In the genomic region with DNA sequence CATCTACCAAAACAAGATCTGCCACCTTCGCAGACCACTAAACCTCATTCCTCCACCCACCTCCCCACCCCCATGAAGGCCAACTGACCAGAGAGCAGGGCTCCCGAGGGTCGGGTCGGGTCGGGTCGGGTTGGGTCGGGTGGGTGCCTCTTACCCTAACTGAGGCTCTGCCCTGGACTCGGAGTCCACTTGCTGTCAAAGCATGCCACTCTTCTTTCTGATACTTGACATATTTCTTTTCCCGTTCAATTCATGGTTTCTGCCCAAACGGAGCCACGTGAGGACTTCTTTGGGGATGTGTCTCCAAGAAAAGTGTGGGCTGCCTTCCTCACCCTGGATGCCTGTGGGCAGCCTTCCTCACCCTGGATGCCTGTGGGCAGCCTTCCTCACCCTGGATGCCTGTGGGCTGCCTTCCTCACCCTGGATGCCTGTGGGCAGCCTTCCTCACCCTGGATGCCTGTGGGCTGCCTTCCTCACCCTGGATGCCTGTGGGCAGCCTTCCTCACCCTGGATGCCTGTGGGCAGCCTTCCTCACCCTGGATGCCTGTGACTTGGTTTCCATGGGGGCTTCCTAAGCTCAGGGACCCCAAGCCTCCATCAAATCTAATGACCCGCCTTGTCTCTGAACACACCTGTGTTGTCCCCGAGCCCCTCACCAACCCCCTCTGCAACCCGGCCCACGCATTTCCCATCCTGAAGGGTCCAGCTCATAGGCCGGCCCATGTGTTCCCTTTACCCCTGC, we compare ENCODE assay signal across 9 cellular contexts. TPM values are rescaled to one million over a fixed set of nuclear protein-coding genes. Genes with fewer than 3 reads are reported as not detected.
DNase-seq lines count a peak whose midpoint lies in the region; ATAC-seq and TF ChIP-seq lines count a peak whose summit lies in the region.
"Not testable (repeated sequence)": the region's sequence is repeated elsewhere in the genome, so short reads cannot be mapped to it uniquely, and the experiment has no call there.
"Had no signal": no experiment of that assay in that cellular context is flagged by ENCODE, and none has a peak within 500 bp of the region (broad histone marks: within the 10 kb centered on the region; RNA-seq: fewer than 3 reads in every experiment).

No MANE protein-coding gene starts in this region.

- CTCF ChIA-PET in activated B cell treated with CpG ODN at 0.5 μM for 24 hours (lab: Charles Lee) = interaction anchor here (1.1 to 3.6 kb wide), 3 partner anchors 36 to 199 kb away, joined by 3 to 13 read pairs (median 3); no protein-coding TSS in a partner anchor

- not testable (repeated sequence) for ATAC-seq in activated B cell treated with CpG ODN at 0.5 μM for 24 hours (ENCODE audit: low read depth); naive B cell (ENCODE audit: low read depth in 2 of 2)

- H3K27me3 ChIP-seq in GM23248 (replicated peaks; ENCODE audit: insufficient read depth) = not testable (repeated sequence)
- H3K27me3 ChIP-seq in fibroblast of lung (ENCODE audit: control insufficient read depth, insufficient read depth, low read length) = peaks cover 41% of the 10 kb centered on the region

- peaks cover 61% of the 10 kb centered on the region for H3K4me1 ChIP-seq in GM23248 (ENCODE audit: insufficient read depth)
- H3K4me1 ChIP-seq in fibroblast of lung (ENCODE audit: control insufficient read depth, extremely low read depth, insufficient read depth, low read length) = peaks cover 14% of the 10 kb centered on the region

- not testable (repeated sequence) for H3K27me3 Mint-ChIP-seq in CD14-positive monocyte (ENCODE audit: low read depth in 3 of 3); activated B cell treated with CpG ODN at 0.5 μM for 24 hours; naive B cell; stimulated activated naive CD8-positive, alpha-beta T cell treated with anti-CD3 and anti-CD28 coated beads, Interleukin-15, Interleukin-2, amounts not matched to agents 100 ng/mL and 50 ng/mL, for 24 hours

- peaks cover 3 to 17% of the 10 kb centered on the region in 2 donors for H3K36me3 Mint-ChIP-seq in CD14-positive monocyte
- H3K36me3 Mint-ChIP-seq in activated B cell treated with CpG ODN at 0.5 μM for 24 hours (ENCODE audit: low read depth); naive B cell; stimulated activated naive CD8-positive, alpha-beta T cell treated with anti-CD3 and anti-CD28 coated beads, Interleukin-15, Interleukin-2, amounts not matched to agents 100 ng/mL and 50 ng/mL, for 24 hours (ENCODE audit: low read depth): not testable (repeated sequence)

- H3F3A ChIP-seq in GM23248 (ENCODE audit: insufficient read depth) = peaks cover 35% of the 10 kb centered on the region

- peak overlapping the region; percentile 78 for H3K4me2 ChIP-seq in GM23248 (ENCODE audit: unreplicated experiment)
- H3K4me2 ChIP-seq in fibroblast of lung (ENCODE audit: extremely low read depth, insufficient read depth, low read length) = not testable (repeated sequence)

- TF ChIP-seq CTCF in CD14-positive monocyte (IDR thresholded peaks at IDR 0.05); NB4 (IDR thresholded peaks at IDR 0.05; ENCODE audit: low read depth, low read length); activated B cell treated with CpG ODN at 0.5 μM for 24 hours (IDR thresholded peaks at IDR 0.05); astrocyte of the cerebellum (IDR thresholded peaks at IDR 0.05; ENCODE audit: low read depth, low read length, missing control alignments); fibroblast of lung (conservative IDR thresholded peaks at IDR 0.05 in 1 of 2, IDR thresholded peaks at IDR 0.05 in 1 of 2; ENCODE audit: low read depth in 1 of 2, low read length in 2 of 2): not testable (repeated sequence)

- DNase-seq in CD14-positive monocyte (ENCODE audit: low spot score); NB4 (ENCODE audit: low read depth); activated B cell treated with CpG ODN at 0.5 μM for 24 hours; naive B cell: not testable (repeated sequence)
- DNase-seq in GM23248 (peak; percentile 86), astrocyte of the cerebellum (ENCODE audit: low read depth) (peak; percentile 49), fibroblast of lung (ENCODE audit: low read depth in 2 of 2) (peak; percentile 54 to 84)

- H3K79me2 ChIP-seq in GM23248 (ENCODE audit: insufficient read depth); fibroblast of lung (ENCODE audit: control insufficient read depth, insufficient read depth, low read length): not testable (repeated sequence)

- H4K20me1 ChIP-seq in GM23248 (ENCODE audit: insufficient read depth); fibroblast of lung (ENCODE audit: control insufficient read depth, extremely low read depth, insufficient read depth, low read length): not testable (repeated sequence)

- intact Hi-C loops in CD14-positive monocyte (cut with micrococcal nuclease) = loop anchor here in 1 of 2 donors (5.0 kb wide), 1 partner anchor 46 kb away; no protein-coding TSS in a partner anchor
- intact Hi-C loops in activated B cell treated with CpG ODN at 0.5 μM for 24 hours (cut with micrococcal nuclease) = loop anchor here (10.0 kb wide), 1 partner anchor 594 kb away; the partner anchor contains the start of gene CFAP410

- peak overlapping the region; percentile 95 for H3K27ac ChIP-seq in GM23248
- H3K27ac ChIP-seq in fibroblast of lung (ENCODE audit: insufficient read depth, low read length) = not testable (repeated sequence)

- not testable (repeated sequence) for TF ChIP-seq POLR2A in NB4 (IDR thresholded peaks at IDR 0.05; ENCODE audit: extremely low read depth, insufficient read length)

- H3K9me3 ChIP-seq in GM23248 (ENCODE audit: low read depth); fibroblast of lung (ENCODE audit: control insufficient read depth, insufficient read depth, low read depth, low read length): not testable (repeated sequence)

- H3K9me2 ChIP-seq in GM23248 (ENCODE audit: insufficient read depth) = not testable (repeated sequence)

- peak overlapping the region; percentile 40 to 97 (median 93) for H3K27ac Mint-ChIP-seq in CD14-positive monocyte
- peak overlapping the region; percentile 93 for H3K27ac Mint-ChIP-seq in activated B cell treated with CpG ODN at 0.5 μM for 24 hours
- peak overlapping the region; percentile 49 to 97 (median 81) for H3K27ac Mint-ChIP-seq in naive B cell
- peak overlapping the region; percentile 79 for H3K27ac Mint-ChIP-seq in stimulated activated naive CD8-positive, alpha-beta T cell treated with anti-CD3 and anti-CD28 coated beads, Interleukin-15, Interleukin-2, amounts not matched to agents 100 ng/mL and 50 ng/mL, for 24 hours

- POLR2A ChIA-PET in activated B cell treated with CpG ODN at 0.5 μM for 24 hours (lab: Charles Lee) = interaction anchor here (0.6 to 7.6 kb wide), 10 partner anchors 9 to 117 kb away, joined by 3 to 84 read pairs (median 18); partner anchors contain the start of genes ITGB2, PTTG1IP and SUMO3

- H3K4me3 Mint-ChIP-seq in CD14-positive monocyte (peak overlapping the region; percentile 83 to 93), activated B cell treated with CpG ODN at 0.5 μM for 24 hours (peak overlapping the region; percentile 79), naive B cell (peak overlapping the region; percentile 81 to 97 (median 94))
- peak overlapping the region; percentile 85 for H3K4me3 Mint-ChIP-seq in stimulated activated naive CD8-positive, alpha-beta T cell treated with anti-CD3 and anti-CD28 coated beads, Interleukin-15, Interleukin-2, amounts not matched to agents 100 ng/mL and 50 ng/mL, for 24 hours

- peak overlapping the region; percentile 79 for H3K9ac ChIP-seq in GM23248
- H3K9ac ChIP-seq in fibroblast of lung (ENCODE audit: insufficient read depth, low read length) = not testable (repeated sequence)

- WGBS in GM23248 (ENCODE audit: low coverage in 1 of 2, low lambda C conversion rate in 2 of 2, missing lambda C conversion rate in 2 of 2), 2 experiments = 42 to 49% methylated on average over 11 to 16 of the region's 16 CpGs

- H3K4me3 ChIP-seq in GM23248 = peak overlapping the region; percentile 57
- H3K4me3 ChIP-seq in NB4 (ENCODE audit: low read depth, low read length) = peak overlapping the region; percentile 23
- not testable (repeated sequence) for H3K4me3 ChIP-seq in astrocyte of the cerebellum (ENCODE audit: low read depth, low read length); fibroblast of lung (replicated peaks in 1 of 4; ENCODE audit: control extremely low read depth in 1 of 4, insufficient read depth in 1 of 4, low read depth in 3 of 4, low read length in 4 of 4)

- not testable (repeated sequence) for H3K36me3 ChIP-seq in GM23248 (ENCODE audit: low read depth); fibroblast of lung (ENCODE audit: control insufficient read depth, insufficient read depth, low read length)

- in situ Hi-C loops in GM23248 (cut with MboI) = loop anchor here (25.0 kb wide), 1 partner anchor 416 kb away; no protein-coding TSS in a partner anchor
- in situ Hi-C loops in astrocyte of the cerebellum (cut with HindIII; ENCODE audit: low sequenced_read_pairs) = not testable (repeated sequence)

- H3K4me1 Mint-ChIP-seq in CD14-positive monocyte (peaks cover 83% of the 10 kb centered on the region), activated B cell treated with CpG ODN at 0.5 μM for 24 hours (peaks cover 83% of the 10 kb centered on the region), naive B cell (peaks cover 75 to 85% (median 78%) of the 10 kb centered on the region in 3 donors)
- H3K4me1 Mint-ChIP-seq in stimulated activated naive CD8-positive, alpha-beta T cell treated with anti-CD3 and anti-CD28 coated beads, Interleukin-15, Interleukin-2, amounts not matched to agents 100 ng/mL and 50 ng/mL, for 24 hours (ENCODE audit: low read depth) = peaks cover 83% of the 10 kb centered on the region

- H2AFZ ChIP-seq in GM23248; fibroblast of lung (ENCODE audit: low read length): not testable (repeated sequence)

- H3K9me3 Mint-ChIP-seq in CD14-positive monocyte; activated B cell treated with CpG ODN at 0.5 μM for 24 hours; naive B cell; stimulated activated naive CD8-positive, alpha-beta T cell treated with anti-CD3 and anti-CD28 coated beads, Interleukin-15, Interleukin-2, amounts not matched to agents 100 ng/mL and 50 ng/mL, for 24 hours: not testable (repeated sequence)

RNA-seq across cellular contexts. Expression of gene ITGB2, which starts 8.0 kb away (rescaled TPM):
- 1,000 to 10,000 TPM; 1,470 to 1,628 TPM for polyA plus RNA-seq in CD14-positive monocyte
- total RNA-seq in GM23248 (2014; rRNA removed; shearing (Covaris generic)) = 1.3 and 2.1 TPM in 2 replicates
- polyA plus RNA-seq in GM23248 (2016; fragmentation: Nextera tagmentation; extraction: Ambion mirVana) = 2.2 and 2.7 TPM in 2 replicates
- total RNA-seq in activated B cell treated with CpG ODN at 0.5 μM for 24 hours = 124 and 131 TPM in 2 replicates
- not detected in 2 replicates for total RNA-seq in fibroblast of lung
- polyA plus RNA-seq in fibroblast of lung = 0.05 TPM in 1 of 2 replicates, not detected in the other
- not detected in 2 replicates for polyA plus RNA-seq in fibroblast of lung (2012)
- 0.63 TPM in 1 of 2 replicates, not detected in the other for polyA minus RNA-seq in fibroblast of lung (ENCODE audit: low replicate concordance)
- 100 to 1,000 TPM; 220 to 346 (median 303) TPM for polyA plus RNA-seq in naive B cell (ENCODE audit: low read depth in 6 of 6)
- total RNA-seq: HT-29 had no signal

RNA-seq across cellular contexts. Expression of gene SLX9, which starts 11.2 kb away (rescaled TPM):
- 1 to 10 TPM; 7.5 to 9.0 TPM for polyA plus RNA-seq in CD14-positive monocyte
- total RNA-seq in GM23248 (2014; rRNA removed; shearing (Covaris generic)) = 25.6 and 34.3 TPM in 2 replicates
- 34.4 and 35.8 TPM in 2 replicates for polyA plus RNA-seq in GM23248 (2016; fragmentation: Nextera tagmentation; extraction: Ambion mirVana)
- 26.0 and 34.7 TPM in 2 replicates for total RNA-seq in activated B cell treated with CpG ODN at 0.5 μM for 24 hours
- 14.9 and 16.2 TPM in 2 replicates for total RNA-seq in fibroblast of lung
- 9.7 and 12.2 TPM in 2 replicates for polyA plus RNA-seq in fibroblast of lung
- polyA plus RNA-seq in fibroblast of lung (2012) = 21.1 and 28.0 TPM in 2 replicates
- polyA minus RNA-seq in fibroblast of lung (ENCODE audit: low replicate concordance) = 0.63 and 3.6 TPM in 2 replicates
- 10 to 100 TPM in 5 of 6 donors, 1 to 10 TPM in 1; 7.8 to 14.2 (median 12.3) TPM for polyA plus RNA-seq in naive B cell (ENCODE audit: low read depth in 6 of 6)

RNA-seq across cellular contexts. Expression of gene PTTG1IP, which starts 55.2 kb away (rescaled TPM):
- polyA plus RNA-seq in CD14-positive monocyte = 100 to 1,000 TPM; 206 to 238 TPM
- 680 and 814 TPM in 2 replicates for total RNA-seq in GM23248 (2014; rRNA removed; shearing (Covaris generic))
- 676 and 703 TPM in 2 replicates for polyA plus RNA-seq in GM23248 (2016; fragmentation: Nextera tagmentation; extraction: Ambion mirVana)
- 35.3 and 36.6 TPM in 2 replicates for total RNA-seq in activated B cell treated with CpG ODN at 0.5 μM for 24 hours
- total RNA-seq in fibroblast of lung = 159 and 240 TPM in 2 replicates
- 209 and 229 TPM in 2 replicates for polyA plus RNA-seq in fibroblast of lung
- 167 and 182 TPM in 2 replicates for polyA plus RNA-seq in fibroblast of lung (2012)
- polyA minus RNA-seq in fibroblast of lung (ENCODE audit: low replicate concordance) = 164 and 171 TPM in 2 replicates
- polyA plus RNA-seq in naive B cell (ENCODE audit: low read depth in 6 of 6) = 10 to 100 TPM; 28.1 to 43.5 (median 36.1) TPM

Comparison
In these comparisons a context has a peak if more than half of its experiments do, and no peak if none do; other contexts are left out.
1. RNA of gene ITGB2, which starts 8.0 kb away (polyA plus RNA-seq): 1,470 to 1,628 TPM in CD14-positive monocyte and 220 to 346 TPM in naive B cell; 2.2 to 2.7 TPM in GM23248 and 0.05 TPM in fibroblast of lung; every median in the first group is over 10 times any median in the second.
2. Peak in every context shown above with its lines, with median percentiles within 50 percentile points of each other: H3K27ac Mint-ChIP-seq and H3K4me3 Mint-ChIP-seq.